ENCODE assay signal across 11 cellular contexts in the genomic region with DNA sequence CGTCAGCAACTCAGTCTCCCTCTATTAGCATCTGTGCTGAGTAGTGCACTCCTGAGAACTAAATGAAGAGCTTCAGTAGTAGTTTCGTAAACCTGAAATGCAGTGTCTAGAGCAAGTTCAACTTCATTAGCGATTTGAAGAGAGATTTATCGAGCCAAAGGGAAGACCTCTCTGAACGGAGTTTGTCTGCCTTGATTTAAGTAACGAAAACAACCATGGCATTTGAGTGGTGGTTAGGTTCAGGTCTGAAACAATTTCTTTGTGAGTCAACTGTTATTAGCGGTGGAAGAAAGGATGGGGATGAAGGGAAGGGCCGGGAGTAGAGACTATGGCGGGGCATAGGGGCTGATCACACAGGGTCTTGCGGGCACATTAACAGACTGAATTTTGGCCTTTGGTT.
"Had no signal": no experiment of that assay in that cellular context is flagged by ENCODE, and none has a peak within 500 bp of the region (broad histone marks: within the 10 kb centered on the region; RNA-seq: fewer than 3 reads in every experiment).

No MANE protein-coding gene starts in this region.

- H3K27me3 ChIP-seq: ascending aorta, foreskin keratinocyte, stomach had no signal

- H3K27me3 Mint-ChIP-seq: naive thymus-derived CD8-positive, alpha-beta T cell; T-cell had no signal

- H3K36me3 Mint-ChIP-seq: naive thymus-derived CD8-positive, alpha-beta T cell; T-cell had no signal

- DNase-seq: activated CD4-positive, CD25-positive, alpha-beta regulatory T cell; activated effector memory CD4-positive, alpha-beta T cell treated with anti-CD3 and anti-CD28 coated beads, Interleukin-2, amount 50 U/mL, for 16 hours; activated T-cell treated with anti-CD3 and anti-CD28 coated beads, Interleukin-2, amount 50 U/mL, for 4 hours; foreskin keratinocyte; mucosa of descending colon; naive thymus-derived CD8-positive, alpha-beta T cell; stimulated activated CD4-positive, alpha-beta T cell treated with anti-CD3 and anti-CD28 coated beads, Interleukin-4, amount 100 ng/mL, for 1 hour; stomach; T-cell had no signal

- ATAC-seq: activated T-cell treated with anti-CD3 and anti-CD28 coated beads, Interleukin-2, amount 50 U/mL, for 4 hours; foreskin keratinocyte; mucosa of descending colon; naive thymus-derived CD8-positive, alpha-beta T cell; T-cell had no signal

- H3K9me3 Mint-ChIP-seq: activated T-cell treated with anti-CD3 and anti-CD28 coated beads, Interleukin-2, amount 50 U/mL, for 4 hours; naive thymus-derived CD8-positive, alpha-beta T cell; T-cell had no signal

- H3K27ac ChIP-seq: ascending aorta, foreskin keratinocyte, stomach, thoracic aorta had no signal

- H3K27ac Mint-ChIP-seq: T-cell had no signal

- H3K4me3 Mint-ChIP-seq: activated T-cell treated with anti-CD3 and anti-CD28 coated beads, Interleukin-2, amount 50 U/mL, for 4 hours; naive thymus-derived CD8-positive, alpha-beta T cell; T-cell had no signal

- H3K4me3 ChIP-seq: ascending aorta, mucosa of descending colon, stomach, thoracic aorta had no signal

- H3K36me3 ChIP-seq: ascending aorta, stomach, thoracic aorta had no signal

- H3K9me3 ChIP-seq: ascending aorta, mucosa of descending colon, stomach, thoracic aorta had no signal
